Comparison of ENCODE assay signal across 7 cellular contexts in genomic region chr1:226123591-226124471, GRCh38.
DNase-seq lines count a peak whose midpoint lies in the region; ATAC-seq and TF ChIP-seq lines count a peak whose summit lies in the region.

No MANE protein-coding gene starts in this region.

- H3K27me3 ChIP-seq in colonic mucosa, result no peaks in the 10 kb centered on the region
- no peaks in the 10 kb centered on the region for H3K27me3 ChIP-seq in osteoblast (ENCODE audit: insufficient read depth, low read length)

- H3K4me3 ChIP-seq in colonic mucosa, result no peak overlapping the region
- H3K4me3 ChIP-seq in osteoblast (ENCODE audit: insufficient read depth, low read length), result no peak overlapping the region

- H3K4me1 ChIP-seq in colonic mucosa (peaks cover 14% of the 10 kb centered on the region), osteoblast (ENCODE audit: insufficient read depth, low read length) (peaks cover 3% of the 10 kb centered on the region)

- H3K9me3 ChIP-seq in colonic mucosa (no peaks in the 10 kb centered on the region), osteoblast (ENCODE audit: low read depth, low read length) (no peaks in the 10 kb centered on the region)

- no peak overlapping the region for H3K4me2 ChIP-seq in osteoblast (ENCODE audit: insufficient read depth, low read length)

- H3K27ac ChIP-seq in colonic mucosa, result peak overlapping the region; percentile 98
- H3K27ac ChIP-seq in osteoblast (ENCODE audit: low read depth, low read length), result no peak overlapping the region

- TF ChIP-seq RAD21 in Ishikawa (IDR thresholded peaks at IDR 0.05; ENCODE audit: low read depth), result no peak

- peak; percentile 53 for DNase-seq in DMS53 (lab: John Stamatoyannopoulos, UW)
- peak; percentile 59 for DNase-seq in colonic mucosa
- DNase-seq in osteoblast (ENCODE audit: insufficient read length, low spot score, missing footprints), result peak; percentile 97
- DNase-seq in SIG-M5 (lab: John Stamatoyannopoulos, UW), result no peak
- no peak for DNase-seq in globus pallidus (ENCODE audit: low spot score)

- no peaks in the 10 kb centered on the region for H4K20me1 ChIP-seq in osteoblast (ENCODE audit: insufficient read depth, low read length)

- TF ChIP-seq EP300 in Ishikawa (IDR thresholded peaks at IDR 0.05; ENCODE audit: borderline replicate concordance), result peak; percentile 46

- H2AFZ ChIP-seq in osteoblast (ENCODE audit: low read length), result no peak overlapping the region

- H3K36me3 ChIP-seq in colonic mucosa (no peaks in the 10 kb centered on the region), osteoblast (ENCODE audit: insufficient read depth, low read length) (no peaks in the 10 kb centered on the region)

- intact Hi-C loops in colonic mucosa (cut with DNase I), result loop anchor here (5.0 kb wide), 1 partner anchor 42 kb away; no protein-coding TSS in a partner anchor

- no peaks in the 10 kb centered on the region for H3K79me2 ChIP-seq in osteoblast (ENCODE audit: insufficient read depth, low read length)

- no peak for ATAC-seq in HG03520 (IDR thresholded peaks at IDR 0.05; ENCODE audit: unreplicated experiment)

- peak overlapping the region; percentile 50 to 75 for H3K9ac ChIP-seq in colonic mucosa (ENCODE audit: low read depth in 2 of 2, low read length in 2 of 2)

- no peak for TF ChIP-seq CTCF in colonic mucosa (IDR thresholded peaks at IDR 0.05)
- no peak for TF ChIP-seq CTCF in osteoblast (IDR thresholded peaks at IDR 0.05; ENCODE audit: extremely low read depth, low read depth, low read length)

TF ChIP-seq in Ishikawa, 13 proteins besides CTCF, POLR2A, EP300 and RAD21:
- peak; percentile 76 for TF ChIP-seq TCF12 (IDR thresholded peaks at IDR 0.05; ENCODE audit: low read depth)
- TF ChIP-seq EGR1 (IDR thresholded peaks at IDR 0.05), result no peak
- TF ChIP-seq CREB1 (IDR thresholded peaks at IDR 0.05; ENCODE audit: low read depth), result no peak
- TF ChIP-seq NFIC (IDR thresholded peaks at IDR 0.05), result peak; percentile 68
- TF ChIP-seq TAF1 (IDR thresholded peaks at IDR 0.05; ENCODE audit: low read depth), result no peak
- no peak for TF ChIP-seq FOXM1 (IDR thresholded peaks at IDR 0.05; ENCODE audit: borderline replicate concordance, low read depth)

Comparison
In these comparisons a context has a peak if more than half of its experiments do, and no peak if none do; other contexts are left out.
1. DNase-seq: peak in DMS53 (single experiment), colonic mucosa (single experiment) and osteoblast (single experiment); none in SIG-M5 (single experiment) and globus pallidus (single experiment).